20 cellular contexts compared by ENCODE assay signal in the genomic region with DNA sequence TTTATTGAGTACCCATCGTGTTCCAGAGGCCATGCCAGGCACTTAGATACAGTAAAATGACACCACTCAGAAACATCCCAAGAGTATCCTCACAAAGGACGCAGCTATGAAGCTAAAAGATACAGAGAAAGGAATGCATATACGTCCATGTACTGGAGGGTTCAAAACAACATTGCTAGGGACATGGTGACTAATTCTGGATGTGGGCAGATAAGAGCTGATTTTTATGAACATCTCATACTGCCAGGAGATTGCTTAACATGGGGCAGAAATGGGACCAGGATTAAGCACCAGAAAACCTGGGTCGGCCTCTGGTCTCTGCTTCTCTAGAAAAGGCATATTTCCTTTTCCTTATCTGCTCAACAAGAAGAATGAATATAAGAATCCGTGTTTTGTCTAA. TPM values are rescaled to one million over a fixed set of nuclear protein-coding genes. Genes with fewer than 3 reads are reported as not detected.
A peak's percentile ranks its signal among the peaks of the same experiment; 100 is the strongest.
DNase-seq lines count a peak whose midpoint lies in the region; ATAC-seq and TF ChIP-seq lines count a peak whose summit lies in the region.
"Had no signal": no experiment of that assay in that cellular context is flagged by ENCODE, and none has a peak within 500 bp of the region (broad histone marks: within the 10 kb centered on the region; RNA-seq: fewer than 3 reads in every experiment).

No MANE protein-coding gene starts in this region.

- no peak overlapping the region for H3K4me3 ChIP-seq in upper lobe of right lung

- H3K4me1 Mint-ChIP-seq in activated T-cell treated with anti-CD3 and anti-CD28 coated beads, Interleukin-2, amount 50 U/mL, for 4 hours (ENCODE audit: low read depth): peaks cover 73% of the 10 kb centered on the region
- peaks cover 48 to 76% (median 74%) of the 10 kb centered on the region in 3 donors for H3K4me1 Mint-ChIP-seq in T-cell
- peaks cover 67% of the 10 kb centered on the region for H3K4me1 Mint-ChIP-seq in dendritic cell treated with granulocyte-macrophage colony-stimulating factor and Interleukin-4, amounts not matched to agents 40 ng/mL and 50 ng/mL, for 4 days (ENCODE audit: low read depth)
- peaks cover 88% of the 10 kb centered on the region for H3K4me1 Mint-ChIP-seq in stimulated activated naive CD8-positive, alpha-beta T cell treated with anti-CD3 and anti-CD28 coated beads, Interleukin-15, amount 100 ng/mL, for 72 hours

- no peak overlapping the region for H3K27ac ChIP-seq in upper lobe of right lung
- H3K27ac ChIP-seq: parathyroid adenoma had no signal

- no peaks in the 10 kb centered on the region for H3K9me3 ChIP-seq in upper lobe of right lung

- H3K36me3 Mint-ChIP-seq in activated T-cell treated with anti-CD3 and anti-CD28 coated beads, Interleukin-2, amount 50 U/mL, for 4 hours (ENCODE audit: insufficient read depth): no peaks in the 10 kb centered on the region
- no peaks in the 10 kb centered on the region for H3K36me3 Mint-ChIP-seq in T-cell
- H3K36me3 Mint-ChIP-seq in dendritic cell treated with granulocyte-macrophage colony-stimulating factor and Interleukin-4, amounts not matched to agents 40 ng/mL and 50 ng/mL, for 4 days (ENCODE audit: low read depth): no peaks in the 10 kb centered on the region
- H3K36me3 Mint-ChIP-seq: mesothelial cell of epicardium had no signal

- no peaks in the 10 kb centered on the region for H3K27me3 Mint-ChIP-seq in activated T-cell treated with anti-CD3 and anti-CD28 coated beads, Interleukin-2, amount 50 U/mL, for 4 hours (ENCODE audit: low read depth)
- peaks cover 0 to 2% of the 10 kb centered on the region in 2 donors for H3K27me3 Mint-ChIP-seq in T-cell
- H3K27me3 Mint-ChIP-seq in dendritic cell treated with granulocyte-macrophage colony-stimulating factor and Interleukin-4, amounts not matched to agents 40 ng/mL and 50 ng/mL, for 4 days: no peaks in the 10 kb centered on the region
- no peaks in the 10 kb centered on the region for H3K27me3 Mint-ChIP-seq in stimulated activated naive CD8-positive, alpha-beta T cell treated with anti-CD3 and anti-CD28 coated beads, Interleukin-15, amount 100 ng/mL, for 72 hours

- no peak for TF ChIP-seq POLR2A in GM18505 (IDR thresholded peaks at IDR 0.05; ENCODE audit: borderline replicate concordance, extremely low read depth, insufficient read depth, insufficient read length)

- no peaks in the 10 kb centered on the region for H3K27me3 ChIP-seq in upper lobe of right lung

- CTCF ChIA-PET in T-cell (lab: Charles Lee): interaction anchor here in 1 of 2 donors (1.0 to 1.3 kb wide), 2 partner anchors 20 to 45 kb away, joined by 3 to 4 read pairs; no protein-coding TSS in a partner anchor

- DNase-seq in activated T-cell treated with anti-CD3 and anti-CD28 coated beads, Interleukin-2, amount 50 U/mL, for 4 hours: no peak
- no peak for DNase-seq in activated T-cell treated with anti-CD3 and anti-CD28 coated beads for 4 hours
- no peak for DNase-seq in T-cell
- DNase-seq in stimulated activated naive CD8-positive, alpha-beta T cell treated with anti-CD3 and anti-CD28 coated beads, Interleukin-15, amount 100 ng/mL, for 72 hours: no peak
- no peak for DNase-seq in amygdala (lab: John Stamatoyannopoulos, UW)
- DNase-seq in upper lobe of right lung: no peak
- DNase-seq: activated gamma-delta T cell, DMS53, islet precursor cell, NCI-H1092, NCI-H446, PC-3, SW 1271 had no signal

- no peaks in the 10 kb centered on the region for H3K4me1 ChIP-seq in upper lobe of right lung
- H3K4me1 ChIP-seq: parathyroid adenoma had no signal

- H3K27ac Mint-ChIP-seq in T-cell: peak overlapping the region; percentile 92
- H3K27ac Mint-ChIP-seq in dendritic cell treated with granulocyte-macrophage colony-stimulating factor and Interleukin-4, amounts not matched to agents 40 ng/mL and 50 ng/mL, for 4 days: peak overlapping the region; percentile 78
- H3K27ac Mint-ChIP-seq in stimulated activated naive CD8-positive, alpha-beta T cell treated with anti-CD3 and anti-CD28 coated beads, Interleukin-15, amount 100 ng/mL, for 72 hours: peak overlapping the region; percentile 86 to 93
- H3K27ac Mint-ChIP-seq: mesothelial cell of epicardium had no signal

- H3K36me3 ChIP-seq in upper lobe of right lung: no peaks in the 10 kb centered on the region

- no peak for TF ChIP-seq CTCF in upper lobe of right lung (IDR thresholded peaks at IDR 0.05)

- peak in 1 of 2 donors; percentile 2 for ATAC-seq in activated T-cell treated with anti-CD3 and anti-CD28 coated beads, Interleukin-2, amount 50 U/mL, for 4 hours
- ATAC-seq in T-cell (replicated peaks in 1 of 4): no peak
- ATAC-seq in stimulated activated naive CD8-positive, alpha-beta T cell treated with anti-CD3 and anti-CD28 coated beads, Interleukin-15, amount 100 ng/mL, for 72 hours: no peak
- no peak for ATAC-seq in GM18505 (IDR thresholded peaks at IDR 0.05; ENCODE audit: unreplicated experiment)
- no peak for ATAC-seq in upper lobe of right lung
- ATAC-seq: PC-3 had no signal

- peak overlapping the region; percentile 67 for H3K4me3 Mint-ChIP-seq in activated T-cell treated with anti-CD3 and anti-CD28 coated beads, Interleukin-2, amount 50 U/mL, for 4 hours
- no peak overlapping the region for H3K4me3 Mint-ChIP-seq in T-cell
- H3K4me3 Mint-ChIP-seq in dendritic cell treated with granulocyte-macrophage colony-stimulating factor and Interleukin-4, amounts not matched to agents 40 ng/mL and 50 ng/mL, for 4 days: no peak overlapping the region
- H3K4me3 Mint-ChIP-seq in stimulated activated naive CD8-positive, alpha-beta T cell treated with anti-CD3 and anti-CD28 coated beads, Interleukin-15, amount 100 ng/mL, for 72 hours: peak overlapping the region; percentile 65 to 77
- H3K4me3 Mint-ChIP-seq: mesothelial cell of epicardium had no signal

- intact Hi-C loops in dendritic cell treated with granulocyte-macrophage colony-stimulating factor and Interleukin-4, amounts not matched to agents 40 ng/mL and 50 ng/mL, for 4 days (cut with micrococcal nuclease): no loop called here
- intact Hi-C loops in upper lobe of right lung (cut with DNase I): no loop called here

- H3K9me3 Mint-ChIP-seq in activated T-cell treated with anti-CD3 and anti-CD28 coated beads, Interleukin-2, amount 50 U/mL, for 4 hours: no peaks in the 10 kb centered on the region
- H3K9me3 Mint-ChIP-seq in T-cell: no peaks in the 10 kb centered on the region
- no peaks in the 10 kb centered on the region for H3K9me3 Mint-ChIP-seq in dendritic cell treated with granulocyte-macrophage colony-stimulating factor and Interleukin-4, amounts not matched to agents 40 ng/mL and 50 ng/mL, for 4 days
- H3K9me3 Mint-ChIP-seq in stimulated activated naive CD8-positive, alpha-beta T cell treated with anti-CD3 and anti-CD28 coated beads, Interleukin-15, amount 100 ng/mL, for 72 hours: peaks cover 4 to 7% of the 10 kb centered on the region in 2 donors
- H3K9me3 Mint-ChIP-seq: mesothelial cell of epicardium had no signal

- POLR2A ChIA-PET in T-cell (lab: Charles Lee): interaction anchor here in 1 of 2 donors (1.1 to 1.6 kb wide), 2 partner anchors 16 to 19 kb away, joined by 3 to 13 read pairs; partner anchors contain the start of gene CCL5

RNA-seq across cellular contexts. Expression of gene CCL5, which starts 15.4 kb away (rescaled TPM):
- 10 to 100 TPM; 19.9 to 72.3 (median 64.7) TPM for total RNA-seq in activated T-cell treated with anti-CD3 and anti-CD28 coated beads, Interleukin-2, amount 50 U/mL, for 4 hours
- total RNA-seq in T-cell (100 to 1,000 TPM; 124 to 557 (median 298) TPM), upper lobe of right lung (22.5 TPM)
- total RNA-seq: bronchial epithelial cell, HT-29, mesothelial cell of epicardium, PC-3 had no signal

RNA-seq across cellular contexts. Expression of gene HEATR9, which starts 26.9 kb away (rescaled TPM):
- total RNA-seq in activated T-cell treated with anti-CD3 and anti-CD28 coated beads, Interleukin-2, amount 50 U/mL, for 4 hours: under 1 TPM in 1 of 3 donors, not detected in 2; 0.21 TPM
- total RNA-seq in T-cell (1 to 10 TPM in 4 of 5 donors, under 1 TPM in 1; 0.90 to 4.1 (median 1.5) TPM), upper lobe of right lung (0.17 TPM)
- total RNA-seq: bronchial epithelial cell, glomerular endothelial cell, HT-29, mesothelial cell of epicardium, PC-3 had no signal

RNA-seq across cellular contexts. Expression of gene RDM1, which starts 35.0 kb away (rescaled TPM):
- not detected for total RNA-seq in activated T-cell treated with anti-CD3 and anti-CD28 coated beads, Interleukin-2, amount 50 U/mL, for 4 hours
- total RNA-seq in T-cell (1 to 10 TPM in 2 of 5 donors, under 1 TPM in 3; 0.40 to 1.5 (median 0.83) TPM), upper lobe of right lung (not detected)
- total RNA-seq: bronchial epithelial cell had no signal

RNA-seq across cellular contexts. Expression of gene LYZL6, which starts 47.9 kb away (rescaled TPM):
- not detected for total RNA-seq in activated T-cell treated with anti-CD3 and anti-CD28 coated beads, Interleukin-2, amount 50 U/mL, for 4 hours
- not detected for total RNA-seq in T-cell
- total RNA-seq in upper lobe of right lung: not detected
- total RNA-seq: bronchial epithelial cell, glomerular endothelial cell, HT-29, mesothelial cell of epicardium, PC-3 had no signal

Comparison
In these comparisons a context has a peak if more than half of its experiments do, and no peak if none do; other contexts are left out.
1. H3K4me3 Mint-ChIP-seq: peak in activated T-cell treated with anti-CD3 and anti-CD28 coated beads, Interleukin-2, amount 50 U/mL, for 4 hours (single experiment) and stimulated activated naive CD8-positive, alpha-beta T cell treated with anti-CD3 and anti-CD28 coated beads, Interleukin-15, amount 100 ng/mL, for 72 hours (2 of 2); none in T-cell (0 of 3) and dendritic cell treated with granulocyte-macrophage colony-stimulating factor and Interleukin-4, amounts not matched to agents 40 ng/mL and 50 ng/mL, for 4 days (single experiment).
2. Peak in every context shown above with its lines, with median percentiles within 50 percentile points of each other: H3K27ac Mint-ChIP-seq.